Comparison of ENCODE assay signal across 16 cellular contexts in genomic region chr2:36123995-36124394, GRCh38.
DNase-seq lines count a peak whose midpoint lies in the region; ATAC-seq and TF ChIP-seq lines count a peak whose summit lies in the region.
"Had no signal": no experiment of that assay in that cellular context is flagged by ENCODE, and none has a peak within 500 bp of the region (broad histone marks: within the 10 kb centered on the region; RNA-seq: fewer than 3 reads in every experiment).

No MANE protein-coding gene starts in this region.

- no peak overlapping the region for H3K27ac ChIP-seq in left lung
- H3K27ac ChIP-seq: BLaER1, GM23248 had no signal

- peak; percentile 91 for ATAC-seq in activated CD4-positive, alpha-beta T cell treated with anti-CD3 and anti-CD28 coated beads for 36 hours
- peak; percentile 89 to 94 for ATAC-seq in activated T-cell treated with anti-CD3 and anti-CD28 coated beads, Interleukin-2, amount 50 U/mL, for 72 hours (replicated peaks in 1 of 2)
- ATAC-seq in activated T-helper 17 cell treated with anti-CD3 and anti-CD28 coated beads, Interleukin-2, amount 50 U/mL, for 72 hours (replicated peaks) = peak; percentile 95
- ATAC-seq in left lung = no peak

- H3K4me3 ChIP-seq in left lung = no peak overlapping the region
- H3K4me3 ChIP-seq: BLaER1, GM23248, HAP-1 had no signal

- no peaks in the 10 kb centered on the region for H3K36me3 ChIP-seq in left lung
- H3K36me3 ChIP-seq: BLaER1, HAP-1 had no signal

- peaks cover 8% of the 10 kb centered on the region for H3K4me1 Mint-ChIP-seq in activated CD4-positive, alpha-beta T cell treated with anti-CD3 and anti-CD28 coated beads for 36 hours
- peaks cover 14% of the 10 kb centered on the region for H3K4me1 Mint-ChIP-seq in activated T-cell treated with anti-CD3 and anti-CD28 coated beads, Interleukin-2, amount 50 U/mL, for 72 hours (ENCODE audit: low read depth)
- H3K4me1 Mint-ChIP-seq in activated T-cell treated with anti-CD3 and anti-CD28 coated beads, Interleukin-2, amount 50 U/mL, for 24 hours (ENCODE audit: low read depth) = peaks cover 12% of the 10 kb centered on the region
- no peaks in the 10 kb centered on the region for H3K4me1 Mint-ChIP-seq in activated T-helper 17 cell treated with anti-CD3 and anti-CD28 coated beads, Interleukin-2, amount 50 U/mL, for 72 hours
- H3K4me1 Mint-ChIP-seq: CD14-positive monocyte; CD4-positive, alpha-beta memory T cell had no signal

- no peaks in the 10 kb centered on the region for H3K36me3 Mint-ChIP-seq in activated CD4-positive, alpha-beta T cell treated with anti-CD3 and anti-CD28 coated beads for 36 hours (ENCODE audit: low read depth)
- peaks cover 0 to 4% of the 10 kb centered on the region in 2 donors for H3K36me3 Mint-ChIP-seq in activated T-cell treated with anti-CD3 and anti-CD28 coated beads, Interleukin-2, amount 50 U/mL, for 72 hours (ENCODE audit: insufficient read depth in 2 of 2)
- H3K36me3 Mint-ChIP-seq in activated T-cell treated with anti-CD3 and anti-CD28 coated beads, Interleukin-2, amount 50 U/mL, for 24 hours (ENCODE audit: low read depth) = no peaks in the 10 kb centered on the region
- no peaks in the 10 kb centered on the region for H3K36me3 Mint-ChIP-seq in activated T-helper 17 cell treated with anti-CD3 and anti-CD28 coated beads, Interleukin-2, amount 50 U/mL, for 72 hours (ENCODE audit: low read depth)
- H3K36me3 Mint-ChIP-seq: CD14-positive monocyte; CD4-positive, alpha-beta memory T cell had no signal

- no peaks in the 10 kb centered on the region for H3K27me3 ChIP-seq in left lung
- H3K27me3 ChIP-seq: BLaER1 had no signal

- no peak overlapping the region for H3K27ac Mint-ChIP-seq in activated CD4-positive, alpha-beta T cell treated with anti-CD3 and anti-CD28 coated beads for 36 hours
- no peak overlapping the region for H3K27ac Mint-ChIP-seq in activated T-cell treated with anti-CD3 and anti-CD28 coated beads, Interleukin-2, amount 50 U/mL, for 72 hours
- H3K27ac Mint-ChIP-seq in activated T-cell treated with anti-CD3 and anti-CD28 coated beads, Interleukin-2, amount 50 U/mL, for 24 hours = no peak overlapping the region
- no peak overlapping the region for H3K27ac Mint-ChIP-seq in activated T-helper 17 cell treated with anti-CD3 and anti-CD28 coated beads, Interleukin-2, amount 50 U/mL, for 72 hours
- H3K27ac Mint-ChIP-seq: CD14-positive monocyte; CD4-positive, alpha-beta memory T cell had no signal

- H3K4me1 ChIP-seq in left lung = no peaks in the 10 kb centered on the region
- H3K4me1 ChIP-seq: HAP-1 had no signal

- H3K4me3 Mint-ChIP-seq in activated CD4-positive, alpha-beta T cell treated with anti-CD3 and anti-CD28 coated beads for 36 hours = no peak overlapping the region
- H3K4me3 Mint-ChIP-seq in activated T-cell treated with anti-CD3 and anti-CD28 coated beads, Interleukin-2, amount 50 U/mL, for 72 hours = no peak overlapping the region
- no peak overlapping the region for H3K4me3 Mint-ChIP-seq in activated T-cell treated with anti-CD3 and anti-CD28 coated beads, Interleukin-2, amount 50 U/mL, for 24 hours
- H3K4me3 Mint-ChIP-seq in activated T-helper 17 cell treated with anti-CD3 and anti-CD28 coated beads, Interleukin-2, amount 50 U/mL, for 72 hours = no peak overlapping the region
- H3K4me3 Mint-ChIP-seq: CD14-positive monocyte; CD4-positive, alpha-beta memory T cell had no signal

- H3K9me3 Mint-ChIP-seq in activated CD4-positive, alpha-beta T cell treated with anti-CD3 and anti-CD28 coated beads for 36 hours (ENCODE audit: low read depth) = peaks cover 3% of the 10 kb centered on the region
- peaks cover 0 to 5% of the 10 kb centered on the region in 2 donors for H3K9me3 Mint-ChIP-seq in activated T-cell treated with anti-CD3 and anti-CD28 coated beads, Interleukin-2, amount 50 U/mL, for 72 hours
- H3K9me3 Mint-ChIP-seq in activated T-cell treated with anti-CD3 and anti-CD28 coated beads, Interleukin-2, amount 50 U/mL, for 24 hours = peaks cover 4% of the 10 kb centered on the region
- H3K9me3 Mint-ChIP-seq in activated T-helper 17 cell treated with anti-CD3 and anti-CD28 coated beads, Interleukin-2, amount 50 U/mL, for 72 hours = peaks cover 3% of the 10 kb centered on the region

- H3K27me3 Mint-ChIP-seq in activated CD4-positive, alpha-beta T cell treated with anti-CD3 and anti-CD28 coated beads for 36 hours = peaks cover 27% of the 10 kb centered on the region
- H3K27me3 Mint-ChIP-seq in activated T-cell treated with anti-CD3 and anti-CD28 coated beads, Interleukin-2, amount 50 U/mL, for 72 hours (ENCODE audit: low read depth) = peaks cover 62% of the 10 kb centered on the region
- H3K27me3 Mint-ChIP-seq in activated T-cell treated with anti-CD3 and anti-CD28 coated beads, Interleukin-2, amount 50 U/mL, for 24 hours = peaks cover 36% of the 10 kb centered on the region
- H3K27me3 Mint-ChIP-seq in activated T-helper 17 cell treated with anti-CD3 and anti-CD28 coated beads, Interleukin-2, amount 50 U/mL, for 72 hours = peaks cover 18% of the 10 kb centered on the region

- no peak for DNase-seq in activated CD4-positive, alpha-beta T cell treated with anti-CD3 and anti-CD28 coated beads for 36 hours
- no peak for DNase-seq in activated CD4-positive, alpha-beta T cell treated with anti-CD3 and anti-CD28 coated beads for 1 hour
- DNase-seq in activated T-cell treated with anti-CD3 and anti-CD28 coated beads, Interleukin-2, amount 50 U/mL, for 72 hours = no peak
- no peak for DNase-seq in activated T-cell treated with anti-CD3 and anti-CD28 coated beads, Interleukin-2, amount 50 U/mL, for 24 hours
- DNase-seq in LoVo (ENCODE audit: low spot score) = no peak
- no peak for DNase-seq in left lung
- DNase-seq: 8988T; CD4-positive, alpha-beta memory T cell; DMS153; DMS79; GDM1; GM23248 had no signal

- intact Hi-C loops in activated CD4-positive, alpha-beta T cell treated with anti-CD3 and anti-CD28 coated beads for 36 hours (cut with DNase I, micrococcal nuclease) = loop anchor here in 1 of 2 experiments (1.0 to 5.0 kb wide), 3 partner anchors 23 to 153 kb away; no protein-coding TSS in a partner anchor
- intact Hi-C loops in left lung (cut with DNase I) = no loop called here

- CTCF ChIA-PET in activated CD4-positive, alpha-beta T cell treated with anti-CD3 and anti-CD28 coated beads for 36 hours (lab: Charles Lee) = no interaction called here

- TF ChIP-seq CTCF in left lung (IDR thresholded peaks at IDR 0.05) = no peak

- POLR2A ChIA-PET in activated CD4-positive, alpha-beta T cell treated with anti-CD3 and anti-CD28 coated beads for 36 hours (lab: Charles Lee) = no interaction called here

- H3K9me3 ChIP-seq in left lung = peaks cover 0 to 9% of the 10 kb centered on the region in 2 donors
- H3K9me3 ChIP-seq: BLaER1, HAP-1 had no signal
